Comparison of ENCODE assay signal across 29 cellular contexts in genomic region chr6:5634525-5634924, GRCh38.
DNase-seq lines count a peak whose midpoint lies in the region; ATAC-seq and TF ChIP-seq lines count a peak whose summit lies in the region.
"Had no signal": no experiment of that assay in that cellular context is flagged by ENCODE, and none has a peak within 500 bp of the region (broad histone marks: within the 10 kb centered on the region; RNA-seq: fewer than 3 reads in every experiment).

No MANE protein-coding gene starts in this region.

- DNase-seq in SKM-1 treated with dmso at 0.1 percent for 144 hours (lab: John Stamatoyannopoulos, UW; ENCODE audit: unreplicated experiment) (peak; percentile 6), SKM-1 (lab: John Stamatoyannopoulos, UW; ENCODE audit: unreplicated experiment) (no peak), amniotic epithelial cell (ENCODE audit: low read depth) (peak; percentile 52), right atrium auricular region (ENCODE audit: low spot score) (no peak), upper lobe of right lung (no peak), colonic mucosa (no peak)
- DNase-seq: 8988T; activated CD4-positive, alpha-beta T cell treated with anti-CD3 and anti-CD28 coated beads, Interleukin-2, amount 10 ng/mL, durations not matched to agents 24 days and 14 days; activated naive CD4-positive, alpha-beta T cell treated with Interleukin-2 at 50 U/mL for 16 hours; activated T-cell treated with anti-CD3 and anti-CD28 coated beads, Interleukin-2, amount 50 U/mL, for 72 hours; AML-193; amygdala; CD4-positive, alpha-beta memory T cell; head of caudate nucleus; left cardiac atrium; mesenchymal stem cell; NCI-H1417 treated with DMSO at 0.1 percent for 48 hours; NCI-H446; NCI-H82; Peyer's patch; small intestine; stimulated activated CD4-positive, alpha-beta T cell treated with anti-CD3 and anti-CD28 coated beads, Interleukin-1b, Interleukin-23, amount 100 ng/mL, for 48 hours; substantia nigra; upper lobe of left lung; WERI-Rb-1 had no signal

- no peak overlapping the region for H3K4me3 ChIP-seq in right atrium auricular region
- no peak overlapping the region for H3K4me3 ChIP-seq in upper lobe of right lung
- no peak overlapping the region for H3K4me3 ChIP-seq in colonic mucosa
- H3K4me3 ChIP-seq: breast epithelium, Peyer's patch, upper lobe of left lung had no signal

- no peak overlapping the region for H3K9ac ChIP-seq in colonic mucosa (ENCODE audit: low read depth in 2 of 2, low read length in 2 of 2)

- H3K4me1 ChIP-seq in right atrium auricular region (no peaks in the 10 kb centered on the region), upper lobe of right lung (no peaks in the 10 kb centered on the region), colonic mucosa (no peaks in the 10 kb centered on the region)
- H3K4me1 ChIP-seq: breast epithelium, Peyer's patch, upper lobe of left lung had no signal

- intact Hi-C loops in upper lobe of right lung (cut with DNase I): no loop called here
- intact Hi-C loops in colonic mucosa (cut with DNase I): no loop called here

- H3K36me3 ChIP-seq in right atrium auricular region (no peaks in the 10 kb centered on the region), upper lobe of right lung (no peaks in the 10 kb centered on the region), colonic mucosa (no peaks in the 10 kb centered on the region)
- H3K36me3 ChIP-seq: breast epithelium, neutrophil, Peyer's patch, upper lobe of left lung, WERI-Rb-1 had no signal

- TF ChIP-seq CTCF in right atrium auricular region (IDR thresholded peaks at IDR 0.05) (no peak), upper lobe of right lung (IDR thresholded peaks at IDR 0.05) (no peak), colonic mucosa (IDR thresholded peaks at IDR 0.05) (no peak)

- H3K9me3 ChIP-seq in right atrium auricular region (no peaks in the 10 kb centered on the region), upper lobe of right lung (no peaks in the 10 kb centered on the region), colonic mucosa (no peaks in the 10 kb centered on the region)
- H3K9me3 ChIP-seq: neutrophil, Peyer's patch, upper lobe of left lung had no signal

- H3K27me3 ChIP-seq in right atrium auricular region: no peaks in the 10 kb centered on the region
- no peaks in the 10 kb centered on the region for H3K27me3 ChIP-seq in upper lobe of right lung
- H3K27me3 ChIP-seq in colonic mucosa: no peaks in the 10 kb centered on the region
- H3K27me3 ChIP-seq: breast epithelium, neutrophil, Peyer's patch, upper lobe of left lung had no signal

- ATAC-seq in upper lobe of right lung (peak; percentile 75), HG02938 (IDR thresholded peaks at IDR 0.05; ENCODE audit: unreplicated experiment) (no peak), HG02884 (IDR thresholded peaks at IDR 0.05; ENCODE audit: unreplicated experiment) (no peak)
- ATAC-seq: activated T-cell treated with anti-CD3 and anti-CD28 coated beads, Interleukin-2, amount 50 U/mL, for 72 hours had no signal

- peak overlapping the region; percentile 55 to 60 for H3K27ac ChIP-seq in right atrium auricular region
- no peak overlapping the region for H3K27ac ChIP-seq in upper lobe of right lung
- H3K27ac ChIP-seq in colonic mucosa: no peak overlapping the region
- H3K27ac ChIP-seq: breast epithelium, neutrophil, Peyer's patch, upper lobe of left lung, WERI-Rb-1 had no signal

Comparison
In these comparisons a context has a peak if more than half of its experiments do, and no peak if none do; other contexts are left out.
1. DNase-seq: peak in SKM-1 treated with dmso at 0.1 percent for 144 hours (single experiment) and amniotic epithelial cell (single experiment); none in SKM-1 (single experiment), right atrium auricular region (single experiment), upper lobe of right lung (single experiment) and colonic mucosa (single experiment).
2. H3K27ac ChIP-seq: peak in right atrium auricular region (2 of 2); none in upper lobe of right lung (single experiment) and colonic mucosa (single experiment).